ENCODE assay signal across 16 cellular contexts in genomic region chr10:33819206-33819605, GRCh38.
"Had no signal": no experiment of that assay in that cellular context is flagged by ENCODE, and none has a peak within 500 bp of the region (broad histone marks: within the 10 kb centered on the region; RNA-seq: fewer than 3 reads in every experiment).

No MANE protein-coding gene starts in this region.

- H3K4me3 ChIP-seq: hepatocyte, sigmoid colon had no signal

- H3K36me3 Mint-ChIP-seq: activated naive CD4-positive, alpha-beta T cell treated with anti-CD3 and anti-CD28 coated beads, Interleukin-2, amount 50 U/mL, for 72 hours had no signal

- H3K4me1 ChIP-seq: sigmoid colon had no signal

- H3K9me3 ChIP-seq: sigmoid colon had no signal

- ATAC-seq: activated naive CD4-positive, alpha-beta T cell treated with anti-CD3 and anti-CD28 coated beads, Interleukin-2, amount 50 U/mL, for 72 hours; activated T-cell treated with anti-CD3 and anti-CD28 coated beads, Interleukin-2, amount 50 U/mL, for 4 hours; esophagus mucosa; left ventricle myocardium superior had no signal

- DNase-seq: activated CD4-positive, alpha-beta T cell treated with anti-CD3 and anti-CD28 coated beads, Interleukin-2, amount 50 U/mL, for 48 hours; activated CD4-positive, CD25-positive, alpha-beta regulatory T cell treated with anti-CD3 and anti-CD28 coated beads, Interleukin-2, amount 50 U/mL, for 72 hours; activated effector memory CD4-positive, alpha-beta T cell treated with anti-CD3 and anti-CD28 coated beads, Interleukin-2, amount 50 U/mL, for 16 hours; activated T-cell treated with anti-CD3 and anti-CD28 coated beads, Interleukin-2, amount 50 U/mL, for 4 hours; amygdala; dermis blood vessel endothelial cell; kidney; left ventricle myocardium superior; mesendoderm; sigmoid colon; stimulated activated naive CD4-positive, alpha-beta T cell; substantia nigra; trophoblast cell had no signal

- H3K27ac Mint-ChIP-seq: activated naive CD4-positive, alpha-beta T cell treated with anti-CD3 and anti-CD28 coated beads, Interleukin-2, amount 50 U/mL, for 72 hours had no signal

- H3K36me3 ChIP-seq: sigmoid colon had no signal

- H3K27me3 ChIP-seq: hepatocyte, sigmoid colon had no signal

- H3K27ac ChIP-seq: hepatocyte, sigmoid colon had no signal

- H3K4me3 Mint-ChIP-seq: activated T-cell treated with anti-CD3 and anti-CD28 coated beads, Interleukin-2, amount 50 U/mL, for 4 hours had no signal
